14 cellular contexts compared by ENCODE assay signal in the genomic region with DNA sequence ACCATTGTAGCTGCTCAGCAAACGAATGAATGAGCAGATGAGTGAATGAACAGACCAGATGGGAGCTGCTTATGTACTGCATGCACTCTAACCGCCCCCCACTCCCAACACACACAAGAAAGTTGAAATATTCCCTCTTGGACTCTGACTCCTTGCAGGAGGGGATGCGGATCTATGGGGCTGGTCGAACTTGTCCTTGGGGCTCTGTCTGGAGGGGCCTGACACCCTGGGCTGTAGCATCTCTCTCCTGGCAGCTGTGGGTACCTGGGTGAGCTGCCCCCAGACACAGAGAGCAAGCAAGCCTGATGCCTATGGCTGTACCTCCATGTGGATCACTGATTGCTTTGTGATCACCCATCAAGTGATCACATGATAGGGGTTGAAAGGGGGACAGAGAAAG.
"Had no signal": no experiment of that assay in that cellular context is flagged by ENCODE, and none has a peak within 500 bp of the region (broad histone marks: within the 10 kb centered on the region; RNA-seq: fewer than 3 reads in every experiment).

No MANE protein-coding gene starts in this region.

- H3K36me3 ChIP-seq: heart right ventricle, neutrophil, right lobe of liver had no signal

- H3K27ac Mint-ChIP-seq: endodermal cell; naive thymus-derived CD4-positive, alpha-beta T cell had no signal

- H3K27ac ChIP-seq: coronary artery, heart right ventricle, neutrophil, psoas muscle, right lobe of liver had no signal

- H3K4me1 Mint-ChIP-seq: endodermal cell had no signal

- ATAC-seq: heart right ventricle; naive thymus-derived CD4-positive, alpha-beta T cell; psoas muscle; right lobe of liver had no signal

- H3K27me3 ChIP-seq: right lobe of liver had no signal

- H3K9me3 Mint-ChIP-seq: endodermal cell; naive thymus-derived CD4-positive, alpha-beta T cell had no signal

- H3K4me3 ChIP-seq: coronary artery, heart right ventricle, psoas muscle, right lobe of liver had no signal

- H3K4me3 Mint-ChIP-seq: endodermal cell; naive thymus-derived CD4-positive, alpha-beta T cell had no signal

- H3K4me1 ChIP-seq: heart right ventricle, psoas muscle, right lobe of liver had no signal

- H3K36me3 Mint-ChIP-seq: naive thymus-derived CD4-positive, alpha-beta T cell had no signal

- H3K9me3 ChIP-seq: heart right ventricle, neutrophil, psoas muscle, right lobe of liver had no signal

- DNase-seq: effector CD4-positive, alpha-beta T cell; erythroblast; heart right ventricle; kidney glomerular epithelial cell; mesendoderm; naive thymus-derived CD4-positive, alpha-beta T cell; psoas muscle; retina; right lobe of liver; stimulated activated naive CD4-positive, alpha-beta T cell treated with Interleukin-2 at 50 U/mL for 16 hours; trophoblast cell had no signal
